In genomic region chr3:61882253-61882652, GRCh38 we compare ENCODE assay signal across 27 cellular contexts.
"Had no signal": no experiment of that assay in that cellular context is flagged by ENCODE, and none has a peak within 500 bp of the region (broad histone marks: within the 10 kb centered on the region; RNA-seq: fewer than 3 reads in every experiment).

No MANE protein-coding gene starts in this region.

- FAIRE-seq: endometrium, frontal cortex had no signal

- H3K4me3 ChIP-seq: ascending aorta, breast epithelium, cardiac muscle cell, colonic mucosa had no signal

- H3K9me3 ChIP-seq: ascending aorta, breast epithelium, colonic mucosa had no signal

- H3K36me3 ChIP-seq: ascending aorta, breast epithelium, cardiac muscle cell, colonic mucosa had no signal

- H3K4me1 ChIP-seq: breast epithelium had no signal

- ATAC-seq: activated CD4-positive, alpha-beta T cell treated with anti-CD3 and anti-CD28 coated beads for 36 hours; activated CD8-positive, alpha-beta memory T cell treated with anti-CD3 and anti-CD28 coated beads, Interleukin-2, amount 10 ng/mL, durations not matched to agents 7 days and 5 days; activated CD8-positive, alpha-beta T cell treated with anti-CD3 and anti-CD28 coated beads, Interleukin-2, amount 10 ng/mL, durations not matched to agents 7 days and 5 days; activated naive CD8-positive, alpha-beta T cell treated with anti-CD3 and anti-CD28 coated beads, Interleukin-2, amount 50 U/mL, for 24 hours; esophagus mucosa had no signal

- H3K27me3 ChIP-seq: ascending aorta, breast epithelium, cardiac muscle cell, colonic mucosa had no signal

- DNase-seq: activated CD4-positive, alpha-beta memory T cell treated with anti-CD3 and anti-CD28 coated beads for 36 hours; activated CD4-positive, alpha-beta T cell treated with anti-CD3 and anti-CD28 coated beads for 36 hours; activated CD4-positive, alpha-beta T cell treated with anti-CD3 and anti-CD28 coated beads, Interleukin-2, amount 10 ng/mL, durations not matched to agents 24 days and 14 days; activated CD4-positive, CD25-positive, alpha-beta regulatory T cell; activated CD4-positive, CD25-positive, alpha-beta regulatory T cell treated with anti-CD3 and anti-CD28 coated beads, Interleukin-2, amount 50 U/mL, for 72 hours; activated CD8-positive, alpha-beta memory T cell treated with anti-CD3 and anti-CD28 coated beads, Interleukin-2, amount 10 ng/mL, durations not matched to agents 7 days and 5 days; activated CD8-positive, alpha-beta memory T cell treated with anti-CD3 and anti-CD28 coated beads, Interleukin-2, amount 50 U/mL, for 4 hours; activated CD8-positive, alpha-beta T cell treated with anti-CD3 and anti-CD28 coated beads, Interleukin-2, amount 10 ng/mL, durations not matched to agents 7 days and 5 days; activated effector memory CD4-positive, alpha-beta T cell treated with anti-CD3 and anti-CD28 coated beads, Interleukin-2, amount 50 U/mL, for 16 hours; activated naive CD4-positive, alpha-beta T cell treated with anti-CD3 and anti-CD28 coated beads for 36 hours; activated naive CD8-positive, alpha-beta T cell treated with anti-CD3 and anti-CD28 coated beads for 36 hours; activated naive CD8-positive, alpha-beta T cell treated with anti-CD3 and anti-CD28 coated beads, Interleukin-2, amount 50 U/mL, for 24 hours; activated T-cell treated with anti-CD3 and anti-CD28 coated beads, Interleukin-2, amount 50 U/mL, for 1 hour; activated T-cell treated with anti-CD3 and anti-CD28 coated beads, Interleukin-2, amount 50 U/mL, for 48 hours; central memory CD4-positive, alpha-beta T cell; cerebellar nuclear complex; colonic mucosa; effector CD8-positive, alpha-beta T cell; foreskin fibroblast; head of caudate nucleus; T-helper 2 cell had no signal

- H3K27ac ChIP-seq: ascending aorta, breast epithelium, cardiac muscle cell, colonic mucosa had no signal
